18 cellular contexts compared by ENCODE assay signal in genomic region chr5:178416206-178416882, GRCh38.
DNase-seq lines count a peak whose midpoint lies in the region; ATAC-seq, FAIRE-seq and TF ChIP-seq lines count a peak whose summit lies in the region.
"Had no signal": no experiment of that assay in that cellular context is flagged by ENCODE, and none has a peak within 500 bp of the region (broad histone marks: within the 10 kb centered on the region; RNA-seq: fewer than 3 reads in every experiment).

No MANE protein-coding gene starts in this region.

- in situ Hi-C loops in K562 (cut with MboI), result no loop called here

- WGBS in K562 (ENCODE audit: insufficient coverage, low coverage, missing lambda C conversion rate), result 54% methylated on average over 12 of the region's 12 CpGs

- H3K79me2 ChIP-seq in K562 (ENCODE audit: control insufficient read depth, insufficient read depth, low read length), result no peaks in the 10 kb centered on the region
- H3K79me2 ChIP-seq in parathyroid adenoma, result no peaks in the 10 kb centered on the region

- FAIRE-seq in K562 (lab: Jason Lieb, UNC) (no peak), kidney (lab: Jason Lieb, UNC) (no peak)
- FAIRE-seq: A204.1 had no signal

- no peak overlapping the region for H3K27ac ChIP-seq in BLaER1 treated with 17β-estradiol and CSF1 and Interleukin-3, amounts not matched to agents 10 nM and 100 nM
- H3K27ac ChIP-seq in K562 (ENCODE audit: extremely low read depth, low read depth, low read length) (no peak overlapping the region), kidney (ENCODE audit: low read depth in 2 of 2, low read length in 2 of 2) (no peak overlapping the region), parathyroid adenoma (peak overlapping the region; percentile 93), left ventricle myocardium inferior (replicated peaks) (no peak overlapping the region)
- H3K27ac ChIP-seq: KMS-11, Peyer's patch had no signal

- TF ChIP-seq POLR2A in K562 (conservative IDR thresholded peaks at IDR 0.05), result no peak

- no peak for TF ChIP-seq RAD21 in K562 (CRISPR knock-in tag; conservative IDR thresholded peaks at IDR 0.05 in 1 of 2, IDR thresholded peaks at IDR 0.05 in 1 of 2)

- H3K36me3 ChIP-seq in BLaER1 treated with 17β-estradiol and CSF1 and Interleukin-3, amounts not matched to agents 10 nM and 100 nM, result no peaks in the 10 kb centered on the region
- H3K36me3 ChIP-seq in K562 (ENCODE audit: control insufficient read depth, insufficient read depth, low read length), result no peaks in the 10 kb centered on the region
- no peaks in the 10 kb centered on the region for H3K36me3 ChIP-seq in kidney (ENCODE audit: control insufficient read depth in 1 of 2, insufficient read depth in 2 of 2, low read length in 2 of 2)
- H3K36me3 ChIP-seq in parathyroid adenoma (ENCODE audit: control insufficient read depth, insufficient read depth, low read length), result no peaks in the 10 kb centered on the region
- no peaks in the 10 kb centered on the region for H3K36me3 ChIP-seq in left ventricle myocardium inferior
- H3K36me3 ChIP-seq: HAP-1, Peyer's patch had no signal

- no peaks in the 10 kb centered on the region for H3K9me1 ChIP-seq in K562 (ENCODE audit: control insufficient read depth, insufficient read depth, low read length)

- DNase-seq in K562 (ENCODE audit: extremely low read depth in 1 of 4, low spot score in 3 of 4) (no peak), kidney (peak; percentile 46), glomerular visceral epithelial cell (ENCODE audit: extremely low spot score) (no peak), left ventricle myocardium inferior (no peak)
- DNase-seq: CD4-positive, CD25-positive, alpha-beta regulatory T cell; DMS79; NCI-H1105; NCI-H146; NCI-H2029; NCI-H510A treated with DMSO at 0.1 percent for 48 hours; NCI-H774; Peyer's patch had no signal

- H3K27me3 ChIP-seq in BLaER1 treated with 17β-estradiol and CSF1 and Interleukin-3, amounts not matched to agents 10 nM and 100 nM, result peaks cover 0 to 18% (median 0%) of the 10 kb centered on the region in 11 experiments; a peak in 3 of 22 replicates
- H3K27me3 ChIP-seq in K562 (ENCODE audit: control insufficient read depth in 2 of 2, insufficient read depth in 2 of 2, low read length in 2 of 2), result peaks cover 10 to 42% of the 10 kb centered on the region in 2 experiments; a peak in 4 of 5 replicates
- H3K27me3 ChIP-seq in parathyroid adenoma (ENCODE audit: control insufficient read depth, insufficient read depth, low read length), result no peaks in the 10 kb centered on the region
- H3K27me3 ChIP-seq in left ventricle myocardium inferior (ENCODE audit: low read depth), result peaks cover 31% of the 10 kb centered on the region
- H3K27me3 ChIP-seq: Peyer's patch had no signal

- H3K4me3 ChIP-seq in BLaER1 treated with 17β-estradiol and CSF1 and Interleukin-3, amounts not matched to agents 10 nM and 100 nM, result no peak overlapping the region
- H3K4me3 ChIP-seq in K562, result no peak overlapping the region
- H3K4me3 ChIP-seq in kidney (ENCODE audit: low read length in 2 of 2), result no peak overlapping the region
- no peak overlapping the region for H3K4me3 ChIP-seq in parathyroid adenoma (ENCODE audit: low read depth, low read length)
- no peak overlapping the region for H3K4me3 ChIP-seq in left ventricle myocardium inferior
- H3K4me3 ChIP-seq: HAP-1, Peyer's patch had no signal

- H3K9ac ChIP-seq in BLaER1 treated with 17β-estradiol and CSF1 and Interleukin-3, amounts not matched to agents 10 nM and 100 nM, result no peak overlapping the region
- no peak overlapping the region for H3K9ac ChIP-seq in K562 (ENCODE audit: insufficient read depth in 1 of 2, low read depth in 2 of 2, low read length in 2 of 2)
- no peak overlapping the region for H3K9ac ChIP-seq in kidney (ENCODE audit: low read length in 2 of 2)
- H3K9ac ChIP-seq in parathyroid adenoma, result no peak overlapping the region
- H3K9ac ChIP-seq: KMS-11 had no signal

- TF ChIP-seq CTCF in K562 (IDR thresholded peaks at IDR 0.05 in 2 of 3, conservative IDR thresholded peaks at IDR 0.05 in 1 of 3; ENCODE audit: insufficient read depth in 2 of 3, low read depth in 1 of 3, low read length in 3 of 3) (no peak), kidney (IDR thresholded peaks at IDR 0.05; ENCODE audit: borderline replicate concordance, extremely low read depth, insufficient read depth) (no peak), parathyroid adenoma (IDR thresholded peaks at IDR 0.05) (no peak), left ventricle myocardium inferior (IDR thresholded peaks at IDR 0.05; ENCODE audit: borderline replicate concordance) (no peak)

- POLR2A ChIA-PET in K562 (lab: Yijun Ruan, JAX), result no interaction called here

- H3K9me3 ChIP-seq in BLaER1 treated with 17β-estradiol and CSF1 and Interleukin-3, amounts not matched to agents 10 nM and 100 nM (replicated peaks in 1 of 11), result no peaks in the 10 kb centered on the region
- H3K9me3 ChIP-seq in K562 (replicated peaks; ENCODE audit: control insufficient read depth, insufficient read depth, low read depth, low read length), result no peaks in the 10 kb centered on the region
- H3K9me3 ChIP-seq in kidney (ENCODE audit: control insufficient read depth in 1 of 2, low read length in 2 of 2), result no peaks in the 10 kb centered on the region
- no peaks in the 10 kb centered on the region for H3K9me3 ChIP-seq in parathyroid adenoma (ENCODE audit: control insufficient read depth, low read length)
- H3K9me3 ChIP-seq in left ventricle myocardium inferior (replicated peaks), result no peaks in the 10 kb centered on the region
- H3K9me3 ChIP-seq: HAP-1, Peyer's patch had no signal

- H4K20me1 ChIP-seq in BLaER1 treated with 17β-estradiol and CSF1 and Interleukin-3, amounts not matched to agents 10 nM and 100 nM, result peaks cover 0 to 14% (median 0%) of the 10 kb centered on the region in 11 experiments; a peak in 1 of 22 replicates
- peaks cover 9% of the 10 kb centered on the region; the same call in 1 of the 2 replicates for H4K20me1 ChIP-seq in K562 (replicated peaks; ENCODE audit: control insufficient read depth, insufficient read depth, low read length)

- CTCF ChIA-PET in K562 (lab: Yijun Ruan, JAX; ENCODE audit: low intra/inter-chr PET ratio), result interaction anchor here (2.0 kb wide), 1 partner anchor 174 kb away, joined by 12 read pairs; the partner anchor contains the start of gene COL23A1

- peak overlapping the region in 10 of 11 experiments; percentile 52 to 81 (median 72); a peak in 15 of 22 replicates for H3K4me2 ChIP-seq in BLaER1 treated with 17β-estradiol and CSF1 and Interleukin-3, amounts not matched to agents 10 nM and 100 nM
- H3K4me2 ChIP-seq in K562 (ENCODE audit: insufficient read depth, low read length) (no peak overlapping the region), parathyroid adenoma (ENCODE audit: low read length) (peak overlapping the region; percentile 19)
- H3K4me2 ChIP-seq: KMS-11 had no signal

- no peak overlapping the region for H2AFZ ChIP-seq in K562 (ENCODE audit: low read depth, low read length)
- peak overlapping the region; percentile 35 for H2AFZ ChIP-seq in parathyroid adenoma

- BruUV-seq in K562 (replicated peaks; lab: Mats Ljungman, UMichigan), result no TSS peak

- intact Hi-C loops in K562 (cut with micrococcal nuclease) (loop anchor here (2.0 kb wide), 1 partner anchor 134 kb away; no protein-coding TSS in a partner anchor), kidney (cut with DNase I) (no loop called here), left ventricle myocardium inferior (cut with micrococcal nuclease) (no loop called here)

- no peak for ATAC-seq in K562
- ATAC-seq in GM19455 (IDR thresholded peaks at IDR 0.05; ENCODE audit: unreplicated experiment), result no peak

- TF ChIP-seq EP300 in K562 (IDR thresholded peaks at IDR 0.05; ENCODE audit: low read length), result no peak

- H3K4me1 ChIP-seq in BLaER1 treated with 17β-estradiol and CSF1 and Interleukin-3, amounts not matched to agents 10 nM and 100 nM, result peaks cover 14 to 42% (median 32%) of the 10 kb centered on the region in 10 experiments
- H3K4me1 ChIP-seq in K562 (replicated peaks in 1 of 2; ENCODE audit: control insufficient read depth in 2 of 2, insufficient read depth in 2 of 2, low read length in 2 of 2) (peaks cover 4 to 11% of the 10 kb centered on the region in 2 experiments), kidney (ENCODE audit: control insufficient read depth in 1 of 2, insufficient read depth in 1 of 2, low read depth in 1 of 2, low read length in 2 of 2) (no peaks in the 10 kb centered on the region), parathyroid adenoma (peaks cover 37% of the 10 kb centered on the region), left ventricle myocardium inferior (no peaks in the 10 kb centered on the region)
- H3K4me1 ChIP-seq: HAP-1, Peyer's patch had no signal

TF ChIP-seq in K562, 482 proteins besides CTCF, POLR2A, EP300 and RAD21:
- TF ChIP-seq MLX (CRISPR knock-in tag; conservative IDR thresholded peaks at IDR 0.05), result no peak
- peak in 1 of 2 experiments; percentile 70; a peak in 2 of 4 replicates for TF ChIP-seq KDM1A (IDR thresholded peaks at IDR 0.05)
- TF ChIP-seq ZFX (CRISPR knock-in tag; IDR thresholded peaks at IDR 0.05), result no peak
- peak; percentile 88 for TF ChIP-seq RBM25 (IDR thresholded peaks at IDR 0.05; ENCODE audit: low read depth, low read length, severe bottlenecking)
- TF ChIP-seq ZNF277 (CRISPR knock-in tag; IDR thresholded peaks at IDR 0.05; ENCODE audit: borderline replicate concordance), result no peak
- TF ChIP-seq BCOR (IDR thresholded peaks at IDR 0.05), result peak; percentile 77
- peak; percentile 55; the same call in 1 of the 2 replicates for TF ChIP-seq ESRRA (IDR thresholded peaks at IDR 0.05; ENCODE audit: borderline replicate concordance, low read depth)
- TF ChIP-seq RCOR1 (IDR thresholded peaks at IDR 0.05; ENCODE audit: borderline replicate concordance in 1 of 2, low read depth in 2 of 2, low read length in 2 of 2), result 0 out of 4 replicates have a peak, but pooled peaks of 1 of the 2 experiments have one; percentile 7
